12 cellular contexts compared by ENCODE assay signal in genomic region chr17:42698736-42699414, GRCh38. TPM values are rescaled to one million over a fixed set of nuclear protein-coding genes. Genes with fewer than 3 reads are reported as not detected.
A peak's percentile ranks its signal among the peaks of the same experiment; 100 is the strongest.
DNase-seq lines count a peak whose midpoint lies in the region; ATAC-seq, FAIRE-seq and TF ChIP-seq lines count a peak whose summit lies in the region.
"Had no signal": no experiment of that assay in that cellular context is flagged by ENCODE, and none has a peak within 500 bp of the region (broad histone marks: within the 10 kb centered on the region; RNA-seq: fewer than 3 reads in every experiment).

No MANE protein-coding gene starts in this region.

- BruUV-seq in Panc1 (replicated peaks; lab: Mats Ljungman, UMichigan) = TSS peak; percentile 83

- peak overlapping the region in 1 of 2 donors; percentile 37 for H3K27ac Mint-ChIP-seq in stimulated activated naive CD8-positive, alpha-beta T cell treated with anti-CD3 and anti-CD28 coated beads, Interleukin-15, amount 100 ng/mL, for 72 hours
- H3K27ac Mint-ChIP-seq: activated T-helper 1 cell treated with anti-CD3 and anti-CD28 coated beads, Interleukin-12 subunit alpha, Interleukin-12 subunit beta, Interleukin-2, Interleukin-4 antibody, amounts not matched to agents 30 ng/mL and 10 ng/mL and 1 ng/mL, durations not matched to agents 14 hours and 24 hours and 36 hours had no signal

- H3K36me3 ChIP-seq in Panc1 (ENCODE audit: control insufficient read depth, insufficient read depth, low read length) (no peaks in the 10 kb centered on the region), pancreas (peaks cover 0 to 13% (median 6%) of the 10 kb centered on the region in 3 donors)

- H3K27me3 Mint-ChIP-seq in stimulated activated naive CD8-positive, alpha-beta T cell treated with anti-CD3 and anti-CD28 coated beads, Interleukin-15, amount 100 ng/mL, for 72 hours = no peaks in the 10 kb centered on the region

- H3K27me3 ChIP-seq in Panc1 (ENCODE audit: control insufficient read depth, insufficient read depth, low read length) (no peaks in the 10 kb centered on the region), pancreas (no peaks in the 10 kb centered on the region)

- CTCF ChIA-PET in Panc1 (lab: Charles Lee) = interaction anchor here (0.6 kb wide), 1 partner anchor 648 kb away, joined by 3 read pairs; no protein-coding TSS in a partner anchor

- peaks cover under 1% of the 10 kb centered on the region for H3K4me1 Mint-ChIP-seq in stimulated activated naive CD8-positive, alpha-beta T cell treated with anti-CD3 and anti-CD28 coated beads, Interleukin-15, amount 100 ng/mL, for 72 hours

- H3K4me3 ChIP-seq in Panc1 (ENCODE audit: low read depth in 2 of 2, low read length in 2 of 2) (no peak overlapping the region), fibroblast of mammary gland (ENCODE audit: control insufficient read depth, low read depth, low read length) (no peak overlapping the region), pancreas (no peak overlapping the region)

- H3K9me3 ChIP-seq in Panc1 (ENCODE audit: control insufficient read depth, insufficient read depth, low read depth, low read length) (no peaks in the 10 kb centered on the region), pancreas (no peaks in the 10 kb centered on the region)

- ATAC-seq in Panc1 (no peak), pancreas (peak in 3 of 4 donors; percentile 19 to 42 (median 37)), GM19395 (IDR thresholded peaks at IDR 0.05; ENCODE audit: unreplicated experiment) (no peak)
- no peak for ATAC-seq in stimulated activated naive CD8-positive, alpha-beta T cell treated with anti-CD3 and anti-CD28 coated beads, Interleukin-15, amount 100 ng/mL, for 72 hours
- ATAC-seq: left lobe of liver had no signal

- no peak overlapping the region for H3K27ac ChIP-seq in Panc1 (ENCODE audit: low read length)
- no peak overlapping the region for H3K27ac ChIP-seq in pancreas

- intact Hi-C loops in Panc1 (cut with micrococcal nuclease; ENCODE audit: unreplicated experiment) (no loop called here), pancreas (cut with DNase I) (no loop called here)

- no peak for FAIRE-seq in pancreas (lab: Jason Lieb, UNC)

- POLR2A ChIA-PET in Panc1 (lab: Charles Lee) = no interaction called here

- DNase-seq in GM04503 (ENCODE audit: low read depth) = peak; percentile 61
- no peak for DNase-seq in Panc1 (ENCODE audit: low read depth, low spot score)
- DNase-seq in fibroblast of mammary gland (ENCODE audit: low read depth) = peak; percentile 92
- DNase-seq in pancreas = no peak
- no peak for DNase-seq in stimulated activated naive CD8-positive, alpha-beta T cell treated with anti-CD3 and anti-CD28 coated beads, Interleukin-15, amount 100 ng/mL, for 72 hours
- no peak for DNase-seq in AML-193 (lab: John Stamatoyannopoulos, UW)
- DNase-seq in effector CD8-positive, alpha-beta T cell (lab: John Stamatoyannopoulos, UW) = no peak
- DNase-seq: stimulated activated naive CD4-positive, alpha-beta T cell; SW 1271 had no signal

- H3K4me1 ChIP-seq in Panc1 (ENCODE audit: control insufficient read depth, insufficient read depth, low read length) (no peaks in the 10 kb centered on the region), pancreas (no peaks in the 10 kb centered on the region)

- no peak overlapping the region for H3K4me3 Mint-ChIP-seq in stimulated activated naive CD8-positive, alpha-beta T cell treated with anti-CD3 and anti-CD28 coated beads, Interleukin-15, amount 100 ng/mL, for 72 hours
- H3K4me3 Mint-ChIP-seq: activated T-helper 1 cell treated with anti-CD3 and anti-CD28 coated beads, Interleukin-12 subunit alpha, Interleukin-12 subunit beta, Interleukin-2, Interleukin-4 antibody, amounts not matched to agents 30 ng/mL and 10 ng/mL and 1 ng/mL, durations not matched to agents 14 hours and 24 hours and 36 hours had no signal

- in situ Hi-C loops in Panc1 (cut with HindIII; ENCODE audit: low pct_unique_long_range_greater_than_20kb, low sequenced_read_pairs) = no loop called here

- no peaks in the 10 kb centered on the region for H3K9me3 Mint-ChIP-seq in stimulated activated naive CD8-positive, alpha-beta T cell treated with anti-CD3 and anti-CD28 coated beads, Interleukin-15, amount 100 ng/mL, for 72 hours
- H3K9me3 Mint-ChIP-seq: activated T-helper 1 cell treated with anti-CD3 and anti-CD28 coated beads, Interleukin-12 subunit alpha, Interleukin-12 subunit beta, Interleukin-2, Interleukin-4 antibody, amounts not matched to agents 30 ng/mL and 10 ng/mL and 1 ng/mL, durations not matched to agents 14 hours and 24 hours and 36 hours had no signal

- WGBS in pancreas, 2 donors = 59 to 84% methylated on average over 2 of the region's 2 CpGs

- TF ChIP-seq CTCF in Panc1 (IDR thresholded peaks at IDR 0.05) (no peak), fibroblast of mammary gland (conservative IDR thresholded peaks at IDR 0.05; ENCODE audit: control insufficient read depth, insufficient read depth, low read depth, low read length) (no peak), pancreas (IDR thresholded peaks at IDR 0.05) (no peak)

RNA-seq across cellular contexts. Expression of gene CNTNAP1, which starts 16.5 kb away (rescaled TPM):
- total RNA-seq in Panc1 (2021; ENCODE audit: unreplicated experiment) (20.4 TPM), pancreas (10 to 100 TPM in 1 of 6 donors, 1 to 10 TPM in 5; 3.1 to 10.4 (median 5.4) TPM)
- polyA plus RNA-seq in Panc1 (2012; ENCODE audit: insufficient read length) = 23.2 TPM
- polyA plus RNA-seq in pancreas = 10 to 100 TPM in 1 of 2 donors, 1 to 10 TPM in 1; 8.1 to 20.0 TPM

RNA-seq across cellular contexts. Expression of gene CCR10, which starts 17.2 kb away (rescaled TPM):
- total RNA-seq in Panc1 (2021; ENCODE audit: unreplicated experiment) (1.9 TPM), pancreas (1 to 10 TPM in 1 of 6 donors, under 1 TPM in 5; 0.09 to 1.0 (median 0.49) TPM)
- 6.4 TPM for polyA plus RNA-seq in Panc1 (2012; ENCODE audit: insufficient read length)
- polyA plus RNA-seq in pancreas = 1 to 10 TPM in 1 of 2 donors, under 1 TPM in 1; 0.91 to 1.1 TPM

RNA-seq across cellular contexts. Expression of gene PLEKHH3, which starts 22.1 kb away (rescaled TPM):
- total RNA-seq in Panc1 (2021; ENCODE audit: unreplicated experiment) (32.2 TPM), pancreas (10 to 100 TPM; 24.7 to 90.6 (median 33.3) TPM)
- polyA plus RNA-seq in Panc1 (2012; ENCODE audit: insufficient read length) = 37.4 TPM
- polyA plus RNA-seq in pancreas = 100 to 1,000 TPM; 148 to 215 TPM

RNA-seq across cellular contexts. Expression of gene TUBG2, which starts 39.8 kb away (rescaled TPM):
- total RNA-seq in Panc1 (2021; ENCODE audit: unreplicated experiment) (25.5 TPM), pancreas (10 to 100 TPM; 10.9 to 43.4 (median 19.8) TPM)
- 33.1 TPM for polyA plus RNA-seq in Panc1 (2012; ENCODE audit: insufficient read length)
- 10 to 100 TPM; 48.2 to 90.5 TPM for polyA plus RNA-seq in pancreas

RNA-seq across cellular contexts. Expression of gene EZH1, which starts 46.0 kb away (rescaled TPM):
- total RNA-seq in Panc1 (2021; ENCODE audit: unreplicated experiment) (17.7 TPM), pancreas (10 to 100 TPM in 5 of 6 donors, 1 to 10 TPM in 1; 8.8 to 25.4 (median 14.6) TPM)
- polyA plus RNA-seq in Panc1 (2012; ENCODE audit: insufficient read length) = 8.0 TPM
- polyA plus RNA-seq in pancreas = 10 to 100 TPM; 16.3 to 23.3 TPM

Comparison
In these comparisons a context has a peak if more than half of its experiments do, and no peak if none do; other contexts are left out.
1. DNase-seq: peak in GM04503 (single experiment) and fibroblast of mammary gland (single experiment); none in Panc1 (single experiment), pancreas (0 of 6), stimulated activated naive CD8-positive, alpha-beta T cell treated with anti-CD3 and anti-CD28 coated beads, Interleukin-15, amount 100 ng/mL, for 72 hours (0 of 2), AML-193 (0 of 2) and effector CD8-positive, alpha-beta T cell (single experiment).
2. ATAC-seq: peak in pancreas (3 of 4); none in Panc1 (single experiment), stimulated activated naive CD8-positive, alpha-beta T cell treated with anti-CD3 and anti-CD28 coated beads, Interleukin-15, amount 100 ng/mL, for 72 hours (single experiment) and GM19395 (single experiment).